In the genomic region with DNA sequence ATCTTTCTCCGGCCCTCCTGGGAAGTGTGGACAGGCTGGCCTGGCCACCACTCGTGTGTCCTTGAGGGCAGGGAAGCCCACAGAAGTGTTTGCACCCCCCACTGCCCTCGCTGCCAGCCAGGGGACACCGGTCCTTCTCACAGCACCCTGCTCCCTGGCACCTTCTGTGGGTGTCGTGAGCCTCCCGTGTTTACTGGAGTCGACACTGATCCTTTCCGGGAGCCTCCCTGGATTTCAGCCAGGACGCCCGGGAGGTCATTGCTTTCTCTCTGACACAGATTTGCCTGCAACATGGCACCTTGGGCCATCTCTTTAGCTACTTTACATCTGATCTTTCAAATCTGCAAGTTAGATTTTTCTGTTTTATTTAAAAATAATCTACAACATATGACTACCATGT, we compare ENCODE assay signal across 9 cellular contexts.
DNase-seq lines count a peak whose midpoint lies in the region; ATAC-seq and TF ChIP-seq lines count a peak whose summit lies in the region.
"Had no signal": no experiment of that assay in that cellular context is flagged by ENCODE, and none has a peak within 500 bp of the region (broad histone marks: within the 10 kb centered on the region; RNA-seq: fewer than 3 reads in every experiment).

No MANE protein-coding gene starts in this region.

- no peaks in the 10 kb centered on the region for H3K27me3 ChIP-seq in spleen (replicated peaks in 1 of 7)

- intact Hi-C loops in left cardiac atrium (cut with DNase I) (no loop called here), spleen (cut with DNase I; ENCODE audit: low total_unique reads) (no loop called here)

- H3K36me3 ChIP-seq in spleen, result peaks cover 0 to 96% (median 54%) of the 10 kb centered on the region in 6 donors

- peak overlapping the region; percentile 95 for H3K27ac Mint-ChIP-seq in T-helper 17 cell

- H3K4me3 ChIP-seq in spleen, result no peak overlapping the region

- H3K27ac ChIP-seq in spleen, result peak overlapping the region; percentile 4 to 89 (median 60)

- no peak for TF ChIP-seq CTCF in spleen (IDR thresholded peaks at IDR 0.05 in 8 of 11, conservative IDR thresholded peaks at IDR 0.05 in 3 of 11)

- no peaks in the 10 kb centered on the region for H3K27me3 Mint-ChIP-seq in T-helper 17 cell

- H3K9me3 ChIP-seq in T-helper 17 cell (ENCODE audit: control insufficient read depth, low read length, poor library complexity, severe bottlenecking), result no peaks in the 10 kb centered on the region
- H3K9me3 ChIP-seq in spleen, result peaks cover 0 to 12% (median 8%) of the 10 kb centered on the region in 8 donors

- peaks cover 34% of the 10 kb centered on the region for H3K4me1 Mint-ChIP-seq in T-helper 17 cell

- peaks cover 31 to 63% (median 51%) of the 10 kb centered on the region in 6 donors for H3K4me1 ChIP-seq in spleen

- DNase-seq in activated effector memory CD4-positive, alpha-beta T cell treated with anti-CD3 and anti-CD28 coated beads, Interleukin-2, amount 50 U/mL, for 16 hours, result peak; percentile 57
- DNase-seq in activated effector memory CD4-positive, alpha-beta T cell treated with Interleukin-2 at 50 U/mL for 16 hours, result no peak
- DNase-seq in T-helper 17 cell, result no peak
- peak; percentile 75 for DNase-seq in left cardiac atrium
- no peak for DNase-seq in spleen
- no peak for DNase-seq in NCI-H524 treated with DMSO at 0.1 percent for 48 hours (lab: John Stamatoyannopoulos, UW)
- no peak for DNase-seq in stimulated activated CD4-positive, alpha-beta T cell treated with anti-CD3 and anti-CD28 coated beads, Interleukin-4, amount 100 ng/mL, for 4 hours
- DNase-seq: NCI-H187 treated with DMSO at 0.1 percent for 48 hours had no signal

- WGBS in spleen, 5 donors, result 57 to 88% (median 75%) methylated on average over 10 of the region's 10 CpGs

- TF ChIP-seq POLR2A in spleen (IDR thresholded peaks at IDR 0.05), result no peak

- H3K36me3 Mint-ChIP-seq in T-helper 17 cell (ENCODE audit: low read depth), result peaks cover 14% of the 10 kb centered on the region

- no peak for ATAC-seq in T-helper 17 cell
- ATAC-seq in left cardiac atrium, result peak; percentile 36 to 59
- no peak for ATAC-seq in HG03521 (IDR thresholded peaks at IDR 0.05; ENCODE audit: unreplicated experiment)

- no peak overlapping the region for H3K4me3 Mint-ChIP-seq in T-helper 17 cell

Comparison
In these comparisons a context has a peak if more than half of its experiments do, and no peak if none do; other contexts are left out.
1. DNase-seq: peak in activated effector memory CD4-positive, alpha-beta T cell treated with anti-CD3 and anti-CD28 coated beads, Interleukin-2, amount 50 U/mL, for 16 hours (single experiment) and left cardiac atrium (single experiment); none in activated effector memory CD4-positive, alpha-beta T cell treated with Interleukin-2 at 50 U/mL for 16 hours (single experiment), T-helper 17 cell (0 of 3), spleen (single experiment), NCI-H524 treated with DMSO at 0.1 percent for 48 hours (single experiment) and stimulated activated CD4-positive, alpha-beta T cell treated with anti-CD3 and anti-CD28 coated beads, Interleukin-4, amount 100 ng/mL, for 4 hours (0 of 2).
2. ATAC-seq: peak in left cardiac atrium (2 of 2); none in T-helper 17 cell (single experiment) and HG03521 (single experiment).